Comparison of ENCODE assay signal across 14 cellular contexts in genomic region chr9:81237565-81238231, GRCh38.
DNase-seq lines count a peak whose midpoint lies in the region; ATAC-seq lines count a peak whose summit lies in the region.
"Had no signal": no experiment of that assay in that cellular context is flagged by ENCODE, and none has a peak within 500 bp of the region (broad histone marks: within the 10 kb centered on the region; RNA-seq: fewer than 3 reads in every experiment).

No MANE protein-coding gene starts in this region.

- H3K9me3 ChIP-seq in SJSA1 (replicated peaks): no peaks in the 10 kb centered on the region

- no peak overlapping the region for H3K4me3 ChIP-seq in SJSA1
- H3K4me3 ChIP-seq: BLaER1 had no signal

- H3K36me3 ChIP-seq in SJSA1: no peaks in the 10 kb centered on the region
- H3K36me3 ChIP-seq: BLaER1 had no signal

- DNase-seq in HuH-7 (ENCODE audit: low spot score) (peak; percentile 6), SJSA1 (ENCODE audit: low read depth in 1 of 2, low spot score in 2 of 2) (peak in 1 of 2 experiments; percentile 56), islet precursor cell (peak; percentile 46), NCI-H146 (lab: John Stamatoyannopoulos, UW) (no peak), nucleus accumbens (lab: John Stamatoyannopoulos, UW) (no peak), hippocampal formation (lab: John Stamatoyannopoulos, UW) (no peak)
- DNase-seq: CD8-positive, alpha-beta T cell; H9; NCI-H1417; NCI-H1930; NCI-H446; NCI-H748 treated with DMSO at 0.1 percent for 48 hours had no signal

- H3K4me1 ChIP-seq in SJSA1 (replicated peaks): peaks cover 11% of the 10 kb centered on the region

- H3K27ac ChIP-seq in SJSA1: peak overlapping the region; percentile 19
- H3K27ac ChIP-seq: BLaER1 had no signal

- no peaks in the 10 kb centered on the region for H3K27me3 ChIP-seq in SJSA1 (replicated peaks)
- H3K27me3 ChIP-seq: BLaER1 had no signal

- no peak for ATAC-seq in GM19467 (IDR thresholded peaks at IDR 0.05; ENCODE audit: unreplicated experiment)
- ATAC-seq: CD8-positive, alpha-beta T cell had no signal

Comparison
In these comparisons a context has a peak if more than half of its experiments do, and no peak if none do; other contexts are left out.
1. DNase-seq: peak in HuH-7 (single experiment) and islet precursor cell (single experiment); none in NCI-H146 (single experiment), nucleus accumbens (0 of 56) and hippocampal formation (0 of 2).